In genomic region chr13:42820450-42820849, GRCh38 we compare ENCODE assay signal across 20 cellular contexts. TPM values are rescaled to one million over a fixed set of nuclear protein-coding genes. Genes with fewer than 3 reads are reported as not detected.
"Had no signal": no experiment of that assay in that cellular context is flagged by ENCODE, and none has a peak within 500 bp of the region (broad histone marks: within the 10 kb centered on the region; RNA-seq: fewer than 3 reads in every experiment).

No MANE protein-coding gene starts in this region.

- H3K27me3 ChIP-seq: esophagus muscularis mucosa, thyroid gland had no signal

- H3K4me1 ChIP-seq: adrenal gland, esophagus muscularis mucosa, parathyroid adenoma, thyroid gland had no signal

- H3K36me3 ChIP-seq: adrenal gland, esophagus muscularis mucosa, thyroid gland, WERI-Rb-1 had no signal

- H3K4me1 Mint-ChIP-seq: activated CD4-positive, alpha-beta memory T cell treated with anti-CD3 and anti-CD28 coated beads, Interleukin-2, amount 10 ng/mL, durations not matched to agents 7 days and 5 days; central memory CD8-positive, alpha-beta T cell; naive B cell had no signal

- H3K9me3 ChIP-seq: adrenal gland, esophagus muscularis mucosa, thyroid gland had no signal

- H3K9ac ChIP-seq: parathyroid adenoma had no signal

- H3K27ac Mint-ChIP-seq: activated CD4-positive, alpha-beta memory T cell treated with anti-CD3 and anti-CD28 coated beads, Interleukin-2, amount 10 ng/mL, durations not matched to agents 7 days and 5 days; activated T-cell treated with anti-CD3 and anti-CD28 coated beads, Interleukin-2, amount 50 U/mL, for 24 hours; naive B cell; T-helper 1 cell treated with Interleukin-12 subunit alpha and Interleukin-12 subunit beta and Interleukin-4 antibody, amounts not matched to agents 30 μg/mL and 1 μg/mL, for 36 hours had no signal

- H3K4me3 Mint-ChIP-seq: activated CD4-positive, alpha-beta memory T cell treated with anti-CD3 and anti-CD28 coated beads, Interleukin-2, amount 10 ng/mL, durations not matched to agents 7 days and 5 days; activated T-cell treated with anti-CD3 and anti-CD28 coated beads, Interleukin-2, amount 50 U/mL, for 24 hours; central memory CD8-positive, alpha-beta T cell; naive B cell; T-helper 1 cell treated with Interleukin-12 subunit alpha and Interleukin-12 subunit beta and Interleukin-4 antibody, amounts not matched to agents 30 μg/mL and 1 μg/mL, for 36 hours had no signal

- H3K4me3 ChIP-seq: adrenal gland, esophagus muscularis mucosa, thyroid gland had no signal

- DNase-seq: activated CD4-positive, alpha-beta memory T cell treated with anti-CD3 and anti-CD28 coated beads, Interleukin-2, amount 10 ng/mL, durations not matched to agents 7 days and 5 days; activated effector memory CD4-positive, alpha-beta T cell treated with Interleukin-2 at 50 U/mL for 16 hours; activated naive CD4-positive, alpha-beta T cell treated with anti-CD3 and anti-CD28 coated beads, Interleukin-2, amount 50 U/mL, for 16 hours; activated T-cell treated with anti-CD3 and anti-CD28 coated beads, Interleukin-2, amount 50 U/mL, for 24 hours; adrenal gland; cortex of kidney; effector CD4-positive, alpha-beta T cell; kidney glomerular epithelial cell; midbrain; naive B cell; stimulated activated CD4-positive, alpha-beta T cell treated with anti-CD3 and anti-CD28 coated beads, Interleukin-12 subunit alpha, Interleukin-12 subunit beta, amount 100 ng/mL, for 4 hours; stimulated activated CD4-positive, alpha-beta T cell treated with anti-CD3 and anti-CD28 coated beads, Interleukin-2, amount 100 ng/mL, for 24 hours; thyroid gland; WERI-Rb-1 had no signal

RNA-seq across cellular contexts. Expression of gene FAM216B, which starts 39.1 kb away (rescaled TPM):
- total RNA-seq: activated CD4-positive, alpha-beta memory T cell treated with anti-CD3 and anti-CD28 coated beads, Interleukin-2, amount 10 ng/mL, durations not matched to agents 7 days and 5 days; adrenal gland; esophagus muscularis mucosa; liver; renal cortical epithelial cell; thyroid gland had no signal
